ENCODE assay signal across 23 cellular contexts in the genomic region with DNA sequence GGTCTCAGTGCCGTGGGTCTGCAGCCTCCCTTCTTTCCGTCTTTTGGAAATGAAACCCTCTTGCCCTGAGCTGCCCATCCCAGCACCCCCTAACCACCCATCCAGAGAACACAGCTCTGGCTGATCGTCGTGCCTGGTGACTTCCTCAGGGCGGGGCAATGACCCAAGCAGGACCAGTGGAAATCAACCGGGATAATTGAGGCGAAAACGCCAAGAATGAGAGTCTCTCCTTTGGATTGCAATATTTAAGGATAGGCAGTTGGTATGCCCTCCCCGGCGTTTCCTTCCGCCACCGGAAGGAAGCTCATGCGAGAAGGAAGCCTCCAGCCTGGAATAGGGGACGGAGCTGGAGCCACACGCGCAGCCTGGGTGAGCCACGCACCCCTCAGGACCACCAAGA.
"Had no signal": no experiment of that assay in that cellular context is flagged by ENCODE, and none has a peak within 500 bp of the region (broad histone marks: within the 10 kb centered on the region; RNA-seq: fewer than 3 reads in every experiment).

No MANE protein-coding gene starts in this region.

- DNase-seq: dermis blood vessel endothelial cell; dorsolateral prefrontal cortex; effector CD8-positive, alpha-beta T cell; effector memory CD8-positive, alpha-beta T cell; foreskin keratinocyte; heart left ventricle; hypothalamus; immature natural killer cell; left cardiac atrium; left lung; left ventricle myocardium superior; lower lobe of right lung; mesendoderm; midbrain; naive thymus-derived CD4-positive, alpha-beta T cell had no signal

- H3K9me3 ChIP-seq: lower lobe of right lung had no signal

- H3K27ac ChIP-seq: coronary artery, dorsolateral prefrontal cortex, epithelial cell of prostate, esophagus muscularis mucosa, foreskin keratinocyte, gastroesophageal sphincter, heart left ventricle, hepatocyte, left lung, lower lobe of right lung had no signal

- H3K4me2 ChIP-seq: hepatocyte had no signal

- H3K27me3 ChIP-seq: foreskin keratinocyte, hepatocyte, left lung had no signal

- H2AFZ ChIP-seq: hepatocyte had no signal

- ATAC-seq: effector memory CD8-positive, alpha-beta T cell; foreskin keratinocyte; gastroesophageal sphincter; heart left ventricle; left cardiac atrium; left lung; left ventricle myocardium superior; lower lobe of right lung; naive thymus-derived CD4-positive, alpha-beta T cell had no signal

- H3K4me3 ChIP-seq: coronary artery, dorsolateral prefrontal cortex, esophagus muscularis mucosa, gastroesophageal sphincter, heart left ventricle, hepatocyte, left lung, lower lobe of right lung had no signal

- FAIRE-seq: colon, frontal cortex, keratinocyte had no signal

- H3K79me2 ChIP-seq: hepatocyte had no signal

- H3K36me3 ChIP-seq: esophagus muscularis mucosa, gastroesophageal sphincter, heart left ventricle, left lung, lower lobe of right lung had no signal

- H3K4me1 ChIP-seq: esophagus muscularis mucosa, foreskin keratinocyte, gastroesophageal sphincter, heart left ventricle, left lung, lower lobe of right lung had no signal
